In the genomic region with DNA sequence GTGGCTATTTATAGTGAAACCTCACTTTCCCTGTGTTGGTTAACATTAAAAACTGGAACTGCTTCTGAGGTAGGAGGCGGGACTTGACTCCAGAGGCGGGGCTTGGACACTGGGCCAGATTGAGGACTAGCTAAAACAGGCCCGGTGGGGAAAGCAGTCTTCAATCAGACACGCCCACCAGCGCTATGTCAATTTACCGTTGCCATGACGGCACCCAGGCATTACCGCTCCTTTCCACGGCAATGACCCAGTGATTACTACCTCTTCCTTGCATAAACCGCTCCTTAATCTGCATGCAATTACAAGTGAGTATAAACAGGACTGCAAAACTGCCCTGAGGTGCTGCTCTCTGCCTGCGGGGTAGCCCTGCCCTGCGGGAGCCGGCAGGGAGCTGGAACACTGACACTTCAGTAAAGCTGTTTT, we compare ENCODE assay signal across 1 cellular context.
TF ChIP-seq lines count a peak whose summit lies in the region.

No MANE protein-coding gene starts in this region.

TF ChIP-seq in GM12878, 131 proteins besides CTCF, POLR2A, EP300 and RAD21 (continued from another document):
- TF ChIP-seq, protein P1, sequence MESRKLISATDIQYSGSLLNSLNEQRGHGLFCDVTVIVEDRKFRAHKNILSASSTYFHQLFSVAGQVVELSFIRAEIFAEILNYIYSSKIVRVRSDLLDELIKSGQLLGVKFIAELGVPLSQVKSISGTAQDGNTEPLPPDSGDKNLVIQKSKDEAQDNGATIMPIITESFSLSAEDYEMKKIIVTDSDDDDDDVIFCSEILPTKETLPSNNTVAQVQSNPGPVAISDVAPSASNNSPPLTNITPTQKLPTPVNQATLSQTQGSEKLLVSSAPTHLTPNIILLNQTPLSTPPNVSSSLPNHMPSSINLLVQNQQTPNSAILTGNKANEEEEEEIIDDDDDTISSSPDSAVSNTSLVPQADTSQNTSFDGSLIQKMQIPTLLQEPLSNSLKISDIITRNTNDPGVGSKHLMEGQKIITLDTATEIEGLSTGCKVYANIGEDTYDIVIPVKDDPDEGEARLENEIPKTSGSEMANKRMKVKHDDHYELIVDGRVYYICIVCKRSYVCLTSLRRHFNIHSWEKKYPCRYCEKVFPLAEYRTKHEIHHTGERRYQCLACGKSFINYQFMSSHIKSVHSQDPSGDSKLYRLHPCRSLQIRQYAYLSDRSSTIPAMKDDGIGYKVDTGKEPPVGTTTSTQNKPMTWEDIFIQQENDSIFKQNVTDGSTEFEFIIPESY (IDR thresholded peaks at IDR 0.05), result no peak
- TF ChIP-seq, protein P2, sequence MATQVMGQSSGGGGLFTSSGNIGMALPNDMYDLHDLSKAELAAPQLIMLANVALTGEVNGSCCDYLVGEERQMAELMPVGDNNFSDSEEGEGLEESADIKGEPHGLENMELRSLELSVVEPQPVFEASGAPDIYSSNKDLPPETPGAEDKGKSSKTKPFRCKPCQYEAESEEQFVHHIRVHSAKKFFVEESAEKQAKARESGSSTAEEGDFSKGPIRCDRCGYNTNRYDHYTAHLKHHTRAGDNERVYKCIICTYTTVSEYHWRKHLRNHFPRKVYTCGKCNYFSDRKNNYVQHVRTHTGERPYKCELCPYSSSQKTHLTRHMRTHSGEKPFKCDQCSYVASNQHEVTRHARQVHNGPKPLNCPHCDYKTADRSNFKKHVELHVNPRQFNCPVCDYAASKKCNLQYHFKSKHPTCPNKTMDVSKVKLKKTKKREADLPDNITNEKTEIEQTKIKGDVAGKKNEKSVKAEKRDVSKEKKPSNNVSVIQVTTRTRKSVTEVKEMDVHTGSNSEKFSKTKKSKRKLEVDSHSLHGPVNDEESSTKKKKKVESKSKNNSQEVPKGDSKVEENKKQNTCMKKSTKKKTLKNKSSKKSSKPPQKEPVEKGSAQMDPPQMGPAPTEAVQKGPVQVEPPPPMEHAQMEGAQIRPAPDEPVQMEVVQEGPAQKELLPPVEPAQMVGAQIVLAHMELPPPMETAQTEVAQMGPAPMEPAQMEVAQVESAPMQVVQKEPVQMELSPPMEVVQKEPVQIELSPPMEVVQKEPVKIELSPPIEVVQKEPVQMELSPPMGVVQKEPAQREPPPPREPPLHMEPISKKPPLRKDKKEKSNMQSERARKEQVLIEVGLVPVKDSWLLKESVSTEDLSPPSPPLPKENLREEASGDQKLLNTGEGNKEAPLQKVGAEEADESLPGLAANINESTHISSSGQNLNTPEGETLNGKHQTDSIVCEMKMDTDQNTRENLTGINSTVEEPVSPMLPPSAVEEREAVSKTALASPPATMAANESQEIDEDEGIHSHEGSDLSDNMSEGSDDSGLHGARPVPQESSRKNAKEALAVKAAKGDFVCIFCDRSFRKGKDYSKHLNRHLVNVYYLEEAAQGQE (IDR thresholded peaks at IDR 0.05; ENCODE audit: low read depth, low read length), result no peak
- TF ChIP-seq CHD1 (IDR thresholded peaks at IDR 0.05; ENCODE audit: low read depth, low read length) (no peak), BMI1 (IDR thresholded peaks at IDR 0.05; ENCODE audit: borderline replicate concordance) (peak; percentile 61; the same call in 1 of the 2 replicates), SUZ12 (IDR thresholded peaks at IDR 0.05; ENCODE audit: unreplicated experiment) (no peak)
- TF ChIP-seq, protein P3, sequence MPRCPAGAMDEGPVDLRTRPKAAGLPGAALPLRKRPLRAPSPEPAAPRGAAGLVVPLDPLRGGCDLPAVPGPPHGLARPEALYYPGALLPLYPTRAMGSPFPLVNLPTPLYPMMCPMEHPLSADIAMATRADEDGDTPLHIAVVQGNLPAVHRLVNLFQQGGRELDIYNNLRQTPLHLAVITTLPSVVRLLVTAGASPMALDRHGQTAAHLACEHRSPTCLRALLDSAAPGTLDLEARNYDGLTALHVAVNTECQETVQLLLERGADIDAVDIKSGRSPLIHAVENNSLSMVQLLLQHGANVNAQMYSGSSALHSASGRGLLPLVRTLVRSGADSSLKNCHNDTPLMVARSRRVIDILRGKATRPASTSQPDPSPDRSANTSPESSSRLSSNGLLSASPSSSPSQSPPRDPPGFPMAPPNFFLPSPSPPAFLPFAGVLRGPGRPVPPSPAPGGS (IDR thresholded peaks at IDR 0.05; ENCODE audit: borderline replicate concordance, insufficient read depth, low read depth, low read length, poor library complexity, severe bottlenecking), result no peak
- TF ChIP-seq, protein P4, sequence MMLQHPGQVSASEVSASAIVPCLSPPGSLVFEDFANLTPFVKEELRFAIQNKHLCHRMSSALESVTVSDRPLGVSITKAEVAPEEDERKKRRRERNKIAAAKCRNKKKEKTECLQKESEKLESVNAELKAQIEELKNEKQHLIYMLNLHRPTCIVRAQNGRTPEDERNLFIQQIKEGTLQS (IDR thresholded peaks at IDR 0.05; ENCODE audit: borderline replicate concordance, extremely low read depth, low read depth, low read length), result no peak
- TF ChIP-seq, protein P5, sequence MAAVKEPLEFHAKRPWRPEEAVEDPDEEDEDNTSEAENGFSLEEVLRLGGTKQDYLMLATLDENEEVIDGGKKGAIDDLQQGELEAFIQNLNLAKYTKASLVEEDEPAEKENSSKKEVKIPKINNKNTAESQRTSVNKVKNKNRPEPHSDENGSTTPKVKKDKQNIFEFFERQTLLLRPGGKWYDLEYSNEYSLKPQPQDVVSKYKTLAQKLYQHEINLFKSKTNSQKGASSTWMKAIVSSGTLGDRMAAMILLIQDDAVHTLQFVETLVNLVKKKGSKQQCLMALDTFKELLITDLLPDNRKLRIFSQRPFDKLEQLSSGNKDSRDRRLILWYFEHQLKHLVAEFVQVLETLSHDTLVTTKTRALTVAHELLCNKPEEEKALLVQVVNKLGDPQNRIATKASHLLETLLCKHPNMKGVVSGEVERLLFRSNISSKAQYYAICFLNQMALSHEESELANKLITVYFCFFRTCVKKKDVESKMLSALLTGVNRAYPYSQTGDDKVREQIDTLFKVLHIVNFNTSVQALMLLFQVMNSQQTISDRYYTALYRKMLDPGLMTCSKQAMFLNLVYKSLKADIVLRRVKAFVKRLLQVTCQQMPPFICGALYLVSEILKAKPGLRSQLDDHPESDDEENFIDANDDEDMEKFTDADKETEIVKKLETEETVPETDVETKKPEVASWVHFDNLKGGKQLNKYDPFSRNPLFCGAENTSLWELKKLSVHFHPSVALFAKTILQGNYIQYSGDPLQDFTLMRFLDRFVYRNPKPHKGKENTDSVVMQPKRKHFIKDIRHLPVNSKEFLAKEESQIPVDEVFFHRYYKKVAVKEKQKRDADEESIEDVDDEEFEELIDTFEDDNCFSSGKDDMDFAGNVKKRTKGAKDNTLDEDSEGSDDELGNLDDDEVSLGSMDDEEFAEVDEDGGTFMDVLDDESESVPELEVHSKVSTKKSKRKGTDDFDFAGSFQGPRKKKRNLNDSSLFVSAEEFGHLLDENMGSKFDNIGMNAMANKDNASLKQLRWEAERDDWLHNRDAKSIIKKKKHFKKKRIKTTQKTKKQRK (IDR thresholded peaks at IDR 0.05; ENCODE audit: low read depth, low read length), result no peak
